In the genomic region with DNA sequence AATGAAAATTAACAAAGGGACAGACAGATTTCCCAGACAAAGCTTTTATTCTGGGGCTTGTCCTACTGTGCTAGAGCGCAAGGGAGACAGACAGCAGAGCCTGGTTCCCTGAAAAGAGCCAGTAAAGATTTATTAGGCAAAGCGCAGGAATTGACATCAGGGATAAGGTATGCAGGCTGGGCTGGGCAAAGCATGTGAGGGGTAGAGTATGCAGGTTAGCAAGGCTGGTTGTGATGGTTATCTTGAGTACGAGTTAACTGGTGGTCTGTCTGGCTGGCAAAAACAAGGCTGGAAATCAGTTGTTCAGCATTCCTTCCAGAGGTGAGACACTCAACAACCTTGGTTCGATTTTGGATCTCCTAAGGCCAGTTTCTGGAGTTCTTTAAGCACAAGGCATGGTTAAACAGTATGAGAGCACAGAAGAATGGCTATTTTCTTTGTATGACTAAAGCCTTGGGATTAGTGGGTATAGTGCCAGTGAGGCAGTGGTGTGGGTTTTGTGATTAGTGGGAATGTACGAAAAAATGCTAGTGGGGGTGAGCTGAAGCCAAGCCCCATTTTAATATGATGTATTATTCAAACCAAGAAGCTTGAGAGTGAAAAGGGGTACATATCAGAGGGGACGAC, we compare ENCODE assay signal across 16 cellular contexts. TPM values are rescaled to one million over a fixed set of nuclear protein-coding genes. Genes with fewer than 3 reads are reported as not detected.
A peak's percentile ranks its signal among the peaks of the same experiment; 100 is the strongest.
DNase-seq lines count a peak whose midpoint lies in the region; ATAC-seq lines count a peak whose summit lies in the region.
"Had no signal": no experiment of that assay in that cellular context is flagged by ENCODE, and none has a peak within 500 bp of the region (broad histone marks: within the 10 kb centered on the region; RNA-seq: fewer than 3 reads in every experiment).

No MANE protein-coding gene starts in this region.

- H3K27me3 ChIP-seq in ectodermal cell (ENCODE audit: control insufficient read depth, insufficient read depth, low read length, poor library complexity, severe bottlenecking) (no peaks in the 10 kb centered on the region), mesendoderm (ENCODE audit: insufficient read depth, low read length, poor library complexity) (no peaks in the 10 kb centered on the region)
- H3K27me3 ChIP-seq: spleen had no signal

- H3K9ac ChIP-seq in mesendoderm (ENCODE audit: low read length) = no peak overlapping the region

- H2BK5ac ChIP-seq in mesendoderm (ENCODE audit: low read length) = no peak overlapping the region

- H3K23ac ChIP-seq in mesendoderm (ENCODE audit: low read length) = no peak overlapping the region

- H3K4me3 ChIP-seq in ectodermal cell (ENCODE audit: insufficient read depth, low read depth, low read length) = no peak overlapping the region
- no peak overlapping the region for H3K4me3 ChIP-seq in mesendoderm (ENCODE audit: low read length)
- H3K4me3 ChIP-seq: spleen had no signal

- no peak overlapping the region for H3K4me2 ChIP-seq in mesendoderm (ENCODE audit: low read length)

- peak overlapping the region; percentile 28 for H2BK15ac ChIP-seq in mesendoderm (replicated peaks; ENCODE audit: low read depth)

- H3K9me3 ChIP-seq in ectodermal cell (ENCODE audit: control insufficient read depth, low read length) = no peaks in the 10 kb centered on the region
- H3K9me3 ChIP-seq: spleen had no signal

- peak overlapping the region; percentile 90 for H3K18ac ChIP-seq in mesendoderm (ENCODE audit: low read length)

- no peak overlapping the region for H4K5ac ChIP-seq in mesendoderm (ENCODE audit: low read length)

- DNase-seq in ACHN = peak; percentile 69
- DNase-seq in LHCN-M2 (ENCODE audit: low read depth) = peak; percentile 21
- peak; percentile 96 for DNase-seq in mesendoderm
- DNase-seq in hippocampal formation (lab: John Stamatoyannopoulos, UW) = no peak
- no peak for DNase-seq in activated T-cell treated with anti-CD3 and anti-CD28 coated beads, Interleukin-2, amount 50 U/mL, for 48 hours
- DNase-seq: activated CD4-positive, alpha-beta T cell treated with anti-CD3 and anti-CD28 coated beads for 36 hours; activated T-cell treated with anti-CD3 and anti-CD28 coated beads, Interleukin-2, amount 50 U/mL, for 4 hours; KBM-7; naive thymus-derived CD4-positive, alpha-beta T cell; NCI-H2029; NK-92 treated with Interleukin-12 subunit alpha and Interleukin-12 subunit beta, amount 100 ng/mL, for 24 hours; spleen had no signal

- no peak overlapping the region for H2BK120ac ChIP-seq in mesendoderm (ENCODE audit: low read depth, low read length)

- peaks cover 36% of the 10 kb centered on the region for H3K79me2 ChIP-seq in mesendoderm (ENCODE audit: control insufficient read depth, insufficient read depth, low read length)

- peak overlapping the region; percentile 26 for H3K27ac ChIP-seq in ectodermal cell (ENCODE audit: insufficient read depth, low read depth, low read length, poor library complexity, severe bottlenecking)
- peak overlapping the region; percentile 61 for H3K27ac ChIP-seq in mesendoderm (ENCODE audit: low read depth, low read length)
- H3K27ac ChIP-seq: spleen had no signal

- H3K36me3 ChIP-seq in ectodermal cell (ENCODE audit: control insufficient read depth, insufficient read depth, low read length) (no peaks in the 10 kb centered on the region), mesendoderm (ENCODE audit: control insufficient read depth, insufficient read depth, low read length) (no peaks in the 10 kb centered on the region)
- H3K36me3 ChIP-seq: spleen had no signal

- H3K4ac ChIP-seq in mesendoderm (ENCODE audit: low read depth, low read length) = no peak overlapping the region

- H3K56ac ChIP-seq in mesendoderm (ENCODE audit: low read length) = peak overlapping the region; percentile 46

- H4K8ac ChIP-seq in mesendoderm (ENCODE audit: low read depth, low read length) = no peak overlapping the region

- WGBS in ectodermal cell, 2 experiments = 89 to 94% methylated on average over 6 of the region's 6 CpGs
- no CpG with 5 or more reads among the region's 6 CpGs for WGBS in mesendoderm (ENCODE audit: extremely low coverage, insufficient coverage, low lambda C conversion rate)

- in situ Hi-C loops in ACHN (cut with HindIII; ENCODE audit: low pct_ligation_motif_present, low pct_unique_long_range_greater_than_20kb, low sequenced_read_pairs) = no loop called here

- peaks cover 13% of the 10 kb centered on the region for H3K79me1 ChIP-seq in mesendoderm (ENCODE audit: low read length)

- peaks cover 5% of the 10 kb centered on the region for H3K4me1 ChIP-seq in ectodermal cell (ENCODE audit: control insufficient read depth, insufficient read depth, low read length)
- peaks cover 15% of the 10 kb centered on the region for H3K4me1 ChIP-seq in mesendoderm (ENCODE audit: control insufficient read depth, low read depth, low read length)

- H2AK5ac ChIP-seq in mesendoderm (ENCODE audit: low read length) = no peak overlapping the region

- ATAC-seq in GM21737 (IDR thresholded peaks at IDR 0.05; ENCODE audit: unreplicated experiment) (no peak), HG03095 (IDR thresholded peaks at IDR 0.05; ENCODE audit: unreplicated experiment) (no peak)
- ATAC-seq: activated CD4-positive, alpha-beta T cell treated with anti-CD3 and anti-CD28 coated beads for 36 hours; activated T-cell treated with anti-CD3 and anti-CD28 coated beads, Interleukin-2, amount 50 U/mL, for 4 hours; naive thymus-derived CD4-positive, alpha-beta T cell had no signal

RNA-seq across cellular contexts. Expression of a gene that starts 30.9 kb away (rescaled TPM):
- 16.7 and 20.4 TPM in 2 replicates for total RNA-seq in LHCN-M2 (2014; rRNA removed)
- polyA plus RNA-seq in LHCN-M2 (2012) = 7.8 TPM
- 29.3 TPM for polyA plus RNA-seq in ectodermal cell (2013, experiment 1 of 4)
- polyA plus RNA-seq in ectodermal cell (2013, experiment 2 of 4) = 33.9 TPM
- polyA plus RNA-seq in ectodermal cell (2013, experiment 3 of 4) = 20.6 TPM
- 25.3 TPM for polyA plus RNA-seq in ectodermal cell (2013, experiment 4 of 4)
- 21.2 TPM for polyA plus RNA-seq in mesendoderm (2013, experiment 1 of 2)
- 21.0 TPM for polyA plus RNA-seq in mesendoderm (2013, experiment 2 of 2)

RNA-seq across cellular contexts. Expression of a gene that starts 45.0 kb away (rescaled TPM):
- not detected in 2 replicates for total RNA-seq in LHCN-M2 (2014; rRNA removed)
- 0.22 TPM for polyA plus RNA-seq in LHCN-M2 (2012)
- not detected for polyA plus RNA-seq in ectodermal cell (2013, experiment 1 of 4)
- polyA plus RNA-seq in ectodermal cell (2013, experiment 2 of 4) = not detected
- not detected for polyA plus RNA-seq in ectodermal cell (2013, experiment 3 of 4)
- polyA plus RNA-seq in ectodermal cell (2013, experiment 4 of 4) = 0.69 TPM
- not detected for polyA plus RNA-seq in mesendoderm (2013, experiment 1 of 2)
- polyA plus RNA-seq in mesendoderm (2013, experiment 2 of 2) = not detected
- total RNA-seq: activated CD4-positive, alpha-beta T cell treated with anti-CD3 and anti-CD28 coated beads for 36 hours; activated T-cell treated with anti-CD3 and anti-CD28 coated beads, Interleukin-2, amount 50 U/mL, for 4 hours; naive thymus-derived CD4-positive, alpha-beta T cell; spleen; ureter had no signal
- polyA plus RNA-seq: naive thymus-derived CD4-positive, alpha-beta T cell; spleen had no signal

Comparison
In these comparisons a context has a peak if more than half of its experiments do, and no peak if none do; other contexts are left out.
1. DNase-seq: peak in ACHN (single experiment), LHCN-M2 (single experiment) and mesendoderm (single experiment); none in hippocampal formation (0 of 2) and activated T-cell treated with anti-CD3 and anti-CD28 coated beads, Interleukin-2, amount 50 U/mL, for 48 hours (0 of 2).